1 cellular context compared by ENCODE assay signal in the genomic region with DNA sequence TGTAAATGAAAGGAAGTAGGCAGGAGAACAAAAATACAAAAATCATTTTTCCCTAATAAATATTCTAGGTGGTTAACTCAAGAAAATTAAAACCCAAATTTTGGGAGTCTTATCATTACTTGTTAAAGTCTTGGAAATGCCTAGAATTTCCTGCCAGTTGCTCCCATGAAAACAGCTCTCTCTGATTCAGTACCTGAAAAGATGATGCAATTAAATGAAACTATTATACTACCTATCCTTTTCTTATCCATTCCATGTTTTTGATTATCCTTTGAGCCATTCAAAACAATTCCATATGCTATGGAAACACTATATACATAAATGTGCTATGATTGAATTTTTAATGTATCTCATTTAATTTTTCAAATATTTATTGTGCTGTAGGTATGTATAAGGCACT.
TF ChIP-seq lines count a peak whose summit lies in the region.

No MANE protein-coding gene starts in this region.

TF ChIP-seq in K562, 482 proteins besides CTCF, POLR2A, EP300 and RAD21:
- TF ChIP-seq NCOA6 (IDR thresholded peaks at IDR 0.05) = no peak
- TF ChIP-seq CC2D1A (IDR thresholded peaks at IDR 0.05) = no peak
- peak; percentile 72 to 81; a peak in 2 of 4 replicates for TF ChIP-seq TRIM24 (IDR thresholded peaks at IDR 0.05)
- peak; percentile 84 for TF ChIP-seq ATF3 (IDR thresholded peaks at IDR 0.05)
- TF ChIP-seq ATF3 (CRISPR knock-in tag; conservative IDR thresholded peaks at IDR 0.05) = no peak
- TF ChIP-seq ZNF175 (CRISPR knock-in tag; IDR thresholded peaks at IDR 0.05; ENCODE audit: low read depth) = 0 out of 2 replicates have a peak, but pooled peaks have one; percentile 23
- peak; percentile 61; the same call in 1 of the 2 replicates for TF ChIP-seq ZNF589 (CRISPR knock-in tag; IDR thresholded peaks at IDR 0.05; ENCODE audit: low read depth)
- TF ChIP-seq POLR2H (tag; IDR thresholded peaks at IDR 0.05; ENCODE audit: low read depth) = peak; percentile 47; the same call in 1 of the 2 replicates
- no peak for TF ChIP-seq EWSR1 (IDR thresholded peaks at IDR 0.05; ENCODE audit: borderline replicate concordance, low read depth, partially characterized antibody)
- no peak for TF ChIP-seq ZNF76 (CRISPR knock-in tag; IDR thresholded peaks at IDR 0.05; ENCODE audit: borderline replicate concordance)
- no peak for TF ChIP-seq ARID1B (IDR thresholded peaks at IDR 0.05)
- TF ChIP-seq CEBPG (CRISPR knock-in tag; IDR thresholded peaks at IDR 0.05) = no peak
- peak; percentile 66 to 90 for TF ChIP-seq CEBPG (tag; conservative IDR thresholded peaks at IDR 0.05 in 1 of 2, IDR thresholded peaks at IDR 0.05 in 1 of 2)
- TF ChIP-seq NR2F6 (CRISPR knock-in tag; IDR thresholded peaks at IDR 0.05) = no peak
- TF ChIP-seq, protein P1, sequence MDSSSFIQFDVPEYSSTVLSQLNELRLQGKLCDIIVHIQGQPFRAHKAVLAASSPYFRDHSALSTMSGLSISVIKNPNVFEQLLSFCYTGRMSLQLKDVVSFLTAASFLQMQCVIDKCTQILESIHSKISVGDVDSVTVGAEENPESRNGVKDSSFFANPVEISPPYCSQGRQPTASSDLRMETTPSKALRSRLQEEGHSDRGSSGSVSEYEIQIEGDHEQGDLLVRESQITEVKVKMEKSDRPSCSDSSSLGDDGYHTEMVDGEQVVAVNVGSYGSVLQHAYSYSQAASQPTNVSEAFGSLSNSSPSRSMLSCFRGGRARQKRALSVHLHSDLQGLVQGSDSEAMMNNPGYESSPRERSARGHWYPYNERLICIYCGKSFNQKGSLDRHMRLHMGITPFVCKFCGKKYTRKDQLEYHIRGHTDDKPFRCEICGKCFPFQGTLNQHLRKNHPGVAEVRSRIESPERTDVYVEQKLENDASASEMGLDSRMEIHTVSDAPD (CRISPR knock-in tag; IDR thresholded peaks at IDR 0.05) = no peak
- TF ChIP-seq ZNF584 (CRISPR knock-in tag; IDR thresholded peaks at IDR 0.05; ENCODE audit: low read depth) = peak; percentile 42; the same call in 1 of the 2 replicates
- 0 out of 2 replicates have a peak, but pooled peaks have one; percentile 44 for TF ChIP-seq ATF4 (CRISPR knock-in tag; IDR thresholded peaks at IDR 0.05)
- TF ChIP-seq, protein P2, sequence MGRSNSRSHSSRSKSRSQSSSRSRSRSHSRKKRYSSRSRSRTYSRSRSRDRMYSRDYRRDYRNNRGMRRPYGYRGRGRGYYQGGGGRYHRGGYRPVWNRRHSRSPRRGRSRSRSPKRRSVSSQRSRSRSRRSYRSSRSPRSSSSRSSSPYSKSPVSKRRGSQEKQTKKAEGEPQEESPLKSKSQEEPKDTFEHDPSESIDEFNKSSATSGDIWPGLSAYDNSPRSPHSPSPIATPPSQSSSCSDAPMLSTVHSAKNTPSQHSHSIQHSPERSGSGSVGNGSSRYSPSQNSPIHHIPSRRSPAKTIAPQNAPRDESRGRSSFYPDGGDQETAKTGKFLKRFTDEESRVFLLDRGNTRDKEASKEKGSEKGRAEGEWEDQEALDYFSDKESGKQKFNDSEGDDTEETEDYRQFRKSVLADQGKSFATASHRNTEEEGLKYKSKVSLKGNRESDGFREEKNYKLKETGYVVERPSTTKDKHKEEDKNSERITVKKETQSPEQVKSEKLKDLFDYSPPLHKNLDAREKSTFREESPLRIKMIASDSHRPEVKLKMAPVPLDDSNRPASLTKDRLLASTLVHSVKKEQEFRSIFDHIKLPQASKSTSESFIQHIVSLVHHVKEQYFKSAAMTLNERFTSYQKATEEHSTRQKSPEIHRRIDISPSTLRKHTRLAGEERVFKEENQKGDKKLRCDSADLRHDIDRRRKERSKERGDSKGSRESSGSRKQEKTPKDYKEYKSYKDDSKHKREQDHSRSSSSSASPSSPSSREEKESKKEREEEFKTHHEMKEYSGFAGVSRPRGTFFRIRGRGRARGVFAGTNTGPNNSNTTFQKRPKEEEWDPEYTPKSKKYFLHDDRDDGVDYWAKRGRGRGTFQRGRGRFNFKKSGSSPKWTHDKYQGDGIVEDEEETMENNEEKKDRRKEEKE (IDR thresholded peaks at IDR 0.05; ENCODE audit: borderline replicate concordance in 1 of 2, control insufficient read depth in 1 of 2, low read depth in 2 of 2, low read length in 1 of 2) = no peak
- no peak for TF ChIP-seq KAT7 (CRISPR knock-in tag; IDR thresholded peaks at IDR 0.05; ENCODE audit: borderline replicate concordance)
- no peak for TF ChIP-seq ZSCAN29 (IDR thresholded peaks at IDR 0.05)
- peak; percentile 0; the same call in 1 of the 2 replicates for TF ChIP-seq DMBX1 (CRISPR knock-in tag; IDR thresholded peaks at IDR 0.05; ENCODE audit: borderline replicate concordance)
- TF ChIP-seq ZSCAN32 (CRISPR knock-in tag; IDR thresholded peaks at IDR 0.05) = peak; percentile 72; the same call in 1 of the 2 replicates
- no peak for TF ChIP-seq SMARCA4 (IDR thresholded peaks at IDR 0.05)
